ENCODE assay signal across 8 cellular contexts in the genomic region with DNA sequence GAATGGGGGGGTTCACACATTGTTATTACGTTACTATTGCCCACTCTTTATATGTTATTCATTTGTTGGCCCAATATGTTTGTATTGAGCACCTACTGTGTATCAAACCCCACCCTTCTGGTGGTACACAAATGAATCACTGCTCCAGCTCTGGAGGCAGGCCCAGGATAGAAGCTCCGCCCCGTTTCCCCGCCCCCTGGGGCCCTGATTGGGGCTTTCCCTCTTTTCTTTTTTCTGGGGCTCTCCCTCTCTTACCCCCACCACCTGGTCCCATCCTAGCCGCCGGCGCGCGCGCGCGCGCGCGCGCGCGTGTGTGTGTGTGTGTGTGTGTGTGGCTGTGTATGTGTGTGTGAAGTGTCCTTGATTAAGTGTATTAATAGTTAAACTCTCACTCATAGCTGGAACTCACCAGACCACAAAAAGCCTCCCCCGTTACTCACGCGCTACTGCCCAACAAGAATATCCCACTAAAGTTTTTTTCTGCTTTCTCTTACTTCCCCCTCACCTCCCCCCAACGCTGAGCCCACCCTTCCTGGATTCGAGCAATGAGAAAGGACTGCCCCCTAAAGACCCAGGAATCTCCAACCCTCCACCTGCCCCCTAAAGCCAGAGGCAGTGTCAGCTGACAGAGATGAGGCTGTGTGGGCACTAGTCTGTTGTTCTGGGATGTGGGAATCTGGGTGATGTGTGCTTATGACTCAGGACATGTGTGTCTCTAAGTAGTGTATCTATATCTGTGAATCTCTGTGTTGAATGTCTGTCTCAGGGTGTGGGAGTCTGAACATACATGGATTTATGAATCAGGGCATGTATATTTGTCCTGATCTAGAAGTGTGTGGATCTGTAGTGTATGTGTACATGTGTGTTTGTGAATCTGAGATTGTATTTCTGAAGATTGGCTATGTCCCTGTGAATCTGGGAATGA. TPM values are rescaled to one million over a fixed set of nuclear protein-coding genes. Genes with fewer than 3 reads are reported as not detected.
DNase-seq lines count a peak whose midpoint lies in the region; ATAC-seq, FAIRE-seq and TF ChIP-seq lines count a peak whose summit lies in the region.

No MANE protein-coding gene starts in this region.

- intact Hi-C loops in heart left ventricle (cut with DNase I) (loop anchor here in 4 of 10 donors (2.0 to 5.0 kb wide), 2 partner anchors 15 to 35 kb away; no protein-coding TSS in a partner anchor), pancreas (cut with DNase I) (loop anchor here in 2 of 3 donors (5.0 kb wide), 1 partner anchor 35 kb away; no protein-coding TSS in a partner anchor)

- H3K9me3 ChIP-seq in heart left ventricle = no peaks in the 10 kb centered on the region
- no peaks in the 10 kb centered on the region for H3K9me3 ChIP-seq in pancreas

- H3K27me3 ChIP-seq in heart left ventricle = peaks cover 0 to 9% (median 0%) of the 10 kb centered on the region in 9 donors
- H3K27me3 ChIP-seq in pancreas = no peaks in the 10 kb centered on the region

- CTCF ChIA-PET in RWPE1 (lab: Yijun Ruan, JAX) = interaction anchor here (0.8 to 4.4 kb wide), 4 partner anchors 19 to 1460 kb away, joined by 5 to 27 read pairs (median 11); no protein-coding TSS in a partner anchor

- peaks cover 18 to 91% (median 74%) of the 10 kb centered on the region in 12 donors for H3K4me1 ChIP-seq in heart left ventricle
- H3K4me1 ChIP-seq in pancreas = peaks cover 44 to 59% (median 47%) of the 10 kb centered on the region in 3 donors

- WGBS in heart left ventricle, 4 donors = 20 to 38% (median 28%) methylated on average over 23 of the region's 23 CpGs
- WGBS in pancreas, 2 donors = 2% methylated on average over 23 of the region's 23 CpGs

- ATAC-seq in GM19035 (IDR thresholded peaks at IDR 0.05; ENCODE audit: unreplicated experiment) (peak; percentile 45), HG03159 (IDR thresholded peaks at IDR 0.05; ENCODE audit: unreplicated experiment) (peak; percentile 41), heart left ventricle (peak; percentile 1 to 42 (median 21)), pancreas (peak; percentile 24 to 43 (median 34))

- H3K27ac ChIP-seq in RWPE1 (peak overlapping the region; percentile 25; the same call in 1 of the 2 replicates), heart left ventricle (peak overlapping the region; percentile 82 to 98 (median 92)), pancreas (peak overlapping the region; percentile 94 to 96 (median 96))

- H3K4me3 ChIP-seq in heart left ventricle (peak overlapping the region in 9 of 12 donors; percentile 11 to 98 (median 66)), pancreas (peak overlapping the region in 3 of 4 donors; percentile 98 to 99 (median 98))

- no peak for TF ChIP-seq CTCF in RWPE1 (conservative IDR thresholded peaks at IDR 0.05; ENCODE audit: low read depth)
- no peak for TF ChIP-seq CTCF in heart left ventricle (IDR thresholded peaks at IDR 0.05)
- no peak for TF ChIP-seq CTCF in pancreas (IDR thresholded peaks at IDR 0.05)

- peak in 1 of 2 donors; percentile 13 for TF ChIP-seq POLR2A in heart left ventricle (IDR thresholded peaks at IDR 0.05)

- POLR2A ChIA-PET in RWPE1 (lab: Yijun Ruan, JAX; ENCODE audit: low non-redundant PET) = interaction anchor here (0.6 to 1.2 kb wide), 2 partner anchors 12 to 24 kb away, joined by 5 to 7 read pairs; no protein-coding TSS in a partner anchor

- peak; percentile 14 to 19 for DNase-seq in AML-193 (lab: John Stamatoyannopoulos, UW)
- DNase-seq in RWPE1 (ENCODE audit: low spot score) = peak; percentile 94
- peak; percentile 63 for DNase-seq in amniotic stem cell (lab: John Stamatoyannopoulos, UW)
- DNase-seq in heart left ventricle = peak; percentile 76 to 82 (median 80)
- DNase-seq in pancreas = peak; percentile 78 to 87 (median 85)
- DNase-seq in NCI-H187 (lab: John Stamatoyannopoulos, UW) = no peak

- H3K36me3 ChIP-seq in heart left ventricle (no peaks in the 10 kb centered on the region), pancreas (no peaks in the 10 kb centered on the region)

- no peak for FAIRE-seq in pancreas (lab: Jason Lieb, UNC)

RNA-seq across cellular contexts. Expression of a gene that starts 4.0 kb away (rescaled TPM):
- total RNA-seq in heart left ventricle (10 to 100 TPM; 29.8 to 74.6 (median 36.3) TPM), pancreas (10 to 100 TPM; 39.5 to 70.5 (median 45.4) TPM)
- polyA plus RNA-seq in heart left ventricle (10 to 100 TPM; 32.8 to 44.5 TPM), pancreas (10 to 100 TPM; 33.0 to 36.4 TPM)

Comparison
In these comparisons a context has a peak if more than half of its experiments do, and no peak if none do; other contexts are left out.
1. DNase-seq: peak in AML-193 (2 of 2), RWPE1 (single experiment), amniotic stem cell (single experiment), heart left ventricle (5 of 5) and pancreas (6 of 6); none in NCI-H187 (0 of 2).
2. H3K27ac ChIP-seq: peak in every context shown above with its lines; median percentile 96 in pancreas; 92 in heart left ventricle; 25 in RWPE1.
3. Peak in every context shown above with its lines, with median percentiles within 50 percentile points of each other: ATAC-seq.